In genomic region chr12:11834104-11834812, GRCh38 we compare ENCODE assay signal across 11 cellular contexts.
DNase-seq lines count a peak whose midpoint lies in the region; ATAC-seq and TF ChIP-seq lines count a peak whose summit lies in the region.
"Had no signal": no experiment of that assay in that cellular context is flagged by ENCODE, and none has a peak within 500 bp of the region (broad histone marks: within the 10 kb centered on the region; RNA-seq: fewer than 3 reads in every experiment).

No MANE protein-coding gene starts in this region.

- peak overlapping the region in 2 of 3 donors; percentile 32 to 46 for H3K27ac ChIP-seq in thyroid gland

- H3K4me3 ChIP-seq in fibroblast of pulmonary artery (replicated peaks; ENCODE audit: low read depth, low read length) (no peak overlapping the region), thyroid gland (replicated peaks in 1 of 3) (no peak overlapping the region)

- peak overlapping the region; percentile 46 for H3K27ac Mint-ChIP-seq in activated naive CD4-positive, alpha-beta T cell treated with anti-CD3 and anti-CD28 coated beads, Interleukin-2, amount 10 ng/mL, durations not matched to agents 7 days and 5 days
- H3K27ac Mint-ChIP-seq in activated B cell treated with CpG ODN at 0.5 μM for 24 hours, result peak overlapping the region; percentile 75
- H3K27ac Mint-ChIP-seq: activated CD4-positive, alpha-beta T cell treated with anti-CD3 and anti-CD28 coated beads, Interleukin-2, amount 10 ng/mL, durations not matched to agents 7 days and 5 days had no signal

- intact Hi-C loops in activated B cell treated with CpG ODN at 0.5 μM for 24 hours (cut with micrococcal nuclease), result loop anchor here (10.0 kb wide), 1 partner anchor 1701 kb away; no protein-coding TSS in a partner anchor
- intact Hi-C loops in thyroid gland (cut with DNase I), result no loop called here

- H3K9me3 Mint-ChIP-seq in activated naive CD4-positive, alpha-beta T cell treated with anti-CD3 and anti-CD28 coated beads, Interleukin-2, amount 10 ng/mL, durations not matched to agents 7 days and 5 days, result no peaks in the 10 kb centered on the region
- H3K9me3 Mint-ChIP-seq in activated B cell treated with CpG ODN at 0.5 μM for 24 hours, result no peaks in the 10 kb centered on the region
- H3K9me3 Mint-ChIP-seq: activated CD4-positive, alpha-beta T cell treated with anti-CD3 and anti-CD28 coated beads, Interleukin-2, amount 10 ng/mL, durations not matched to agents 7 days and 5 days had no signal

- peaks cover 31% of the 10 kb centered on the region for H3K36me3 Mint-ChIP-seq in activated naive CD4-positive, alpha-beta T cell treated with anti-CD3 and anti-CD28 coated beads, Interleukin-2, amount 10 ng/mL, durations not matched to agents 7 days and 5 days
- peaks cover 17% of the 10 kb centered on the region for H3K36me3 Mint-ChIP-seq in activated B cell treated with CpG ODN at 0.5 μM for 24 hours (ENCODE audit: low read depth)

- H3K4me3 Mint-ChIP-seq in activated naive CD4-positive, alpha-beta T cell treated with anti-CD3 and anti-CD28 coated beads, Interleukin-2, amount 10 ng/mL, durations not matched to agents 7 days and 5 days, result no peak overlapping the region
- H3K4me3 Mint-ChIP-seq in activated B cell treated with CpG ODN at 0.5 μM for 24 hours, result no peak overlapping the region
- H3K4me3 Mint-ChIP-seq: activated CD4-positive, alpha-beta T cell treated with anti-CD3 and anti-CD28 coated beads, Interleukin-2, amount 10 ng/mL, durations not matched to agents 7 days and 5 days had no signal

- 60 to 72% methylated on average over 4 of the region's 4 CpGs for WGBS in thyroid gland, 2 donors

- CTCF ChIA-PET in activated naive CD4-positive, alpha-beta T cell treated with anti-CD3 and anti-CD28 coated beads, Interleukin-2, amount 10 ng/mL, durations not matched to agents 7 days and 5 days (lab: Charles Lee), result no interaction called here
- CTCF ChIA-PET in activated B cell treated with CpG ODN at 0.5 μM for 24 hours (lab: Charles Lee), result interaction anchor here (1.0 kb wide), 1 partner anchor 22 kb away, joined by 3 read pairs; no protein-coding TSS in a partner anchor

- TF ChIP-seq CTCF in activated B cell treated with CpG ODN at 0.5 μM for 24 hours (IDR thresholded peaks at IDR 0.05), result no peak
- TF ChIP-seq CTCF in fibroblast of pulmonary artery (IDR thresholded peaks at IDR 0.05; ENCODE audit: low read length, missing control alignments), result no peak
- no peak for TF ChIP-seq CTCF in thyroid gland (IDR thresholded peaks at IDR 0.05)

- POLR2A ChIA-PET in activated B cell treated with CpG ODN at 0.5 μM for 24 hours (lab: Charles Lee), result interaction anchor here (0.5 to 2.3 kb wide), 4 partner anchors 69 to 177 kb away, joined by 3 to 7 read pairs (median 5); no protein-coding TSS in a partner anchor

- peaks cover 24% of the 10 kb centered on the region for H3K4me1 Mint-ChIP-seq in activated naive CD4-positive, alpha-beta T cell treated with anti-CD3 and anti-CD28 coated beads, Interleukin-2, amount 10 ng/mL, durations not matched to agents 7 days and 5 days
- H3K4me1 Mint-ChIP-seq in activated B cell treated with CpG ODN at 0.5 μM for 24 hours, result peaks cover 69% of the 10 kb centered on the region

- no peak for DNase-seq in activated naive CD4-positive, alpha-beta T cell treated with anti-CD3 and anti-CD28 coated beads, Interleukin-2, amount 10 ng/mL, durations not matched to agents 7 days and 5 days
- DNase-seq in activated naive CD4-positive, alpha-beta T cell treated with anti-CD3 and anti-CD28 coated beads, Interleukin-2, amount 50 U/mL, for 16 hours, result no peak
- no peak for DNase-seq in activated B cell treated with CpG ODN at 0.5 μM for 24 hours
- peak; percentile 56 for DNase-seq in fibroblast of pulmonary artery (ENCODE audit: low read depth)
- DNase-seq in thyroid gland, result no peak
- DNase-seq in NCI-H2029 (lab: John Stamatoyannopoulos, UW), result no peak
- no peak for DNase-seq in COR-L47 (lab: John Stamatoyannopoulos, UW)
- DNase-seq: activated CD4-positive, alpha-beta T cell treated with anti-CD3 and anti-CD28 coated beads, Interleukin-2, amount 10 ng/mL, durations not matched to agents 7 days and 5 days; C1 segment of cervical spinal cord; NCI-H1092 treated with DMSO at 0.1 percent for 48 hours had no signal

- no peaks in the 10 kb centered on the region for H3K27me3 ChIP-seq in thyroid gland

- no peaks in the 10 kb centered on the region for H3K9me3 ChIP-seq in thyroid gland

- TF ChIP-seq POLR2A in thyroid gland (IDR thresholded peaks at IDR 0.05), result no peak

- H3K4me1 ChIP-seq in thyroid gland, result peaks cover 53 to 74% of the 10 kb centered on the region in 2 donors

- H3K27me3 Mint-ChIP-seq in activated naive CD4-positive, alpha-beta T cell treated with anti-CD3 and anti-CD28 coated beads, Interleukin-2, amount 10 ng/mL, durations not matched to agents 7 days and 5 days, result no peaks in the 10 kb centered on the region
- H3K27me3 Mint-ChIP-seq in activated B cell treated with CpG ODN at 0.5 μM for 24 hours, result no peaks in the 10 kb centered on the region
- H3K27me3 Mint-ChIP-seq: activated CD4-positive, alpha-beta T cell treated with anti-CD3 and anti-CD28 coated beads, Interleukin-2, amount 10 ng/mL, durations not matched to agents 7 days and 5 days had no signal

- H3K36me3 ChIP-seq in thyroid gland, result no peaks in the 10 kb centered on the region

- ATAC-seq in activated B cell treated with CpG ODN at 0.5 μM for 24 hours (ENCODE audit: low read depth) (no peak), HG03139 (IDR thresholded peaks at IDR 0.05; ENCODE audit: unreplicated experiment) (no peak)
